ENCODE assay signal across 21 cellular contexts in the genomic region with DNA sequence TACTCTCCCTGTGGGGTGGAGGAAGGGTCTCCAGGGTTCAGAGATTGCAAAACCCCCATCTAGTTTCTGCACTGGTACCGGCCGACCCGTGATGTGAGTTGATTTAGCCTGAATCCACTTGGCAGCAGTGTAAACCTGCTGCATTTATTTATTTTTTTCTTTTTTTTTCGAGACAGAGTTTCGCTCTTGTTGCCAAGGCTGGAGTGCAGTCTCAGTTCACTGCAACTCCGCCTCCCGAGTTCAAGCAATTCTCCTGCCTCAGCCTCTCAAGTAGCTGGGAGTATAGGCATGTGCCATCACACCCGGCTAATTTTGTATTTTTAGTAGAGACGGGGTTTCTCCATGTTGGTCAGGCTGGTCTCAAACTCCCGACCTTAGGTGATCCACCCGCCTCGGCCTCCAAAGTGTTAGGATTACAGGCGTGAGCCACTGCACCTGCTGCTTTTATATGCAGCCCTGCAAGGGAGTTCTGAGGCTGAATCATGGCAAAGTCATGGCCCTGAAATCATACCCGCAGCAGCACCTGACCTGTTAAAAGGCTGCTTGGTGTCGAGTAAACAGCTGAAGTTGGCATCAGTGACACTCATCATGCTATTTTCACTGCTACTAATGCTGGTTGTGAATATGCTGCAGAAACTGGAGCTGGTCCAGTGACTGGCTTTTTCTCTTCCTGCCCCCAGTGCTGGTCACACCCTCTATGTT. TPM values are rescaled to one million over a fixed set of nuclear protein-coding genes. Genes with fewer than 3 reads are reported as not detected.
A peak's percentile ranks its signal among the peaks of the same experiment; 100 is the strongest.
DNase-seq lines count a peak whose midpoint lies in the region; ATAC-seq and TF ChIP-seq lines count a peak whose summit lies in the region.
"Had no signal": no experiment of that assay in that cellular context is flagged by ENCODE, and none has a peak within 500 bp of the region (broad histone marks: within the 10 kb centered on the region; RNA-seq: fewer than 3 reads in every experiment).

No MANE protein-coding gene starts in this region.

- H3K4me3 ChIP-seq in epithelial cell of esophagus (ENCODE audit: low read length) = no peak overlapping the region
- H3K4me3 ChIP-seq in HAP-1 = no peak overlapping the region
- H3K4me3 ChIP-seq in sigmoid colon = no peak overlapping the region
- H3K4me3 ChIP-seq: A549 had no signal

- peak; percentile 12 for ATAC-seq in Right ventricle myocardium superior (ENCODE audit: poor library complexity)
- no peak for ATAC-seq in Right ventricle myocardium inferior
- ATAC-seq in memory B cell (ENCODE audit: low read depth) = no peak
- no peak for ATAC-seq in HG03460 (IDR thresholded peaks at IDR 0.05; ENCODE audit: unreplicated experiment)
- ATAC-seq: A549 had no signal

- 83 to 90% methylated on average over 15 of the region's 15 CpGs for WGBS in sigmoid colon, 2 donors

- H3K36me3 ChIP-seq in HAP-1 (replicated peaks) (no peaks in the 10 kb centered on the region), sigmoid colon (peaks cover 5 to 15% (median 8%) of the 10 kb centered on the region in 4 donors)

- no peaks in the 10 kb centered on the region for H3K9me3 Mint-ChIP-seq in memory B cell
- H3K9me3 Mint-ChIP-seq: activated CD4-positive, alpha-beta memory T cell treated with anti-CD3 and anti-CD28 coated beads, Interleukin-2, amount 10 ng/mL, durations not matched to agents 7 days and 5 days; activated naive CD4-positive, alpha-beta T cell treated with anti-CD3 and anti-CD28 coated beads, Interleukin-2, amount 10 ng/mL, durations not matched to agents 7 days and 5 days; activated T-cell treated with anti-CD3 and anti-CD28 coated beads, Interleukin-2, amount 50 U/mL, for 24 hours; endodermal cell; HFFc6 had no signal

- peak overlapping the region; percentile 45 for H3K27ac Mint-ChIP-seq in memory B cell
- H3K27ac Mint-ChIP-seq: activated CD4-positive, alpha-beta memory T cell treated with anti-CD3 and anti-CD28 coated beads, Interleukin-2, amount 10 ng/mL, durations not matched to agents 7 days and 5 days; activated naive CD4-positive, alpha-beta T cell treated with anti-CD3 and anti-CD28 coated beads, Interleukin-2, amount 10 ng/mL, durations not matched to agents 7 days and 5 days; endodermal cell; HFFc6 had no signal

- in situ Hi-C loops in HAP-1 (cut with MboI; ENCODE audit: low sequenced_read_pairs) = loop anchor here (10.0 kb wide), 2 partner anchors 176 to 406 kb away; partner anchors contain the start of gene NUBP1

- TF ChIP-seq POLR2A in sigmoid colon (IDR thresholded peaks at IDR 0.05) = no peak

- peaks cover 45% of the 10 kb centered on the region for H3K36me3 Mint-ChIP-seq in memory B cell

- DNase-seq in Right ventricle myocardium superior (no peak), Right ventricle myocardium inferior (ENCODE audit: missing footprints) (no peak), epithelial cell of esophagus (ENCODE audit: low read depth) (peak; percentile 40), memory B cell (ENCODE audit: low spot score in 2 of 2) (no peak), HAP-1 (ENCODE audit: low spot score in 2 of 2) (no peak), NCI-H446 (lab: John Stamatoyannopoulos, UW) (no peak), sigmoid colon (no peak)
- DNase-seq: activated CD4-positive, alpha-beta memory T cell treated with anti-CD3 and anti-CD28 coated beads, Interleukin-2, amount 10 ng/mL, durations not matched to agents 7 days and 5 days; activated naive CD4-positive, alpha-beta T cell treated with anti-CD3 and anti-CD28 coated beads, Interleukin-2, amount 10 ng/mL, durations not matched to agents 7 days and 5 days; activated T-cell treated with anti-CD3 and anti-CD28 coated beads, Interleukin-2, amount 50 U/mL, for 24 hours; C1 segment of cervical spinal cord; endodermal cell; GDM1; HFFc6; Karpas-422; left cardiac atrium; occipital lobe; T-helper 1 cell had no signal

- H3K27me3 ChIP-seq in HAP-1 (ENCODE audit: low read depth) (no peaks in the 10 kb centered on the region), sigmoid colon (no peaks in the 10 kb centered on the region)

- peaks cover 19% of the 10 kb centered on the region for H3K4me1 Mint-ChIP-seq in memory B cell

- TF ChIP-seq CTCF in epithelial cell of esophagus (IDR thresholded peaks at IDR 0.05; ENCODE audit: insufficient read depth, low read depth, low read length, missing control alignments) = no peak
- no peak for TF ChIP-seq CTCF in sigmoid colon (IDR thresholded peaks at IDR 0.05)

- H3K4me1 ChIP-seq in HAP-1 (peaks cover 3% of the 10 kb centered on the region), sigmoid colon (peaks cover 0 to 48% (median 36%) of the 10 kb centered on the region in 4 donors)
- H3K4me1 ChIP-seq: A549 had no signal

- H3K27ac ChIP-seq in sigmoid colon = peak overlapping the region in 2 of 4 donors; percentile 72 to 77
- H3K27ac ChIP-seq: A549 had no signal

- no peak overlapping the region for H3K4me3 Mint-ChIP-seq in memory B cell
- H3K4me3 Mint-ChIP-seq: activated CD4-positive, alpha-beta memory T cell treated with anti-CD3 and anti-CD28 coated beads, Interleukin-2, amount 10 ng/mL, durations not matched to agents 7 days and 5 days; activated naive CD4-positive, alpha-beta T cell treated with anti-CD3 and anti-CD28 coated beads, Interleukin-2, amount 10 ng/mL, durations not matched to agents 7 days and 5 days; activated T-cell treated with anti-CD3 and anti-CD28 coated beads, Interleukin-2, amount 50 U/mL, for 24 hours; endodermal cell; HFFc6 had no signal

- intact Hi-C loops in Right ventricle myocardium superior (cut with DNase I) (loop anchor here (5.0 kb wide), 1 partner anchor 404 kb away; no protein-coding TSS in a partner anchor), Right ventricle myocardium inferior (cut with DNase I) (loop anchor here (5.0 kb wide), 1 partner anchor 389 kb away; no protein-coding TSS in a partner anchor), sigmoid colon (cut with DNase I) (loop anchor here (2.0 to 5.0 kb wide), 2 partner anchors 340 to 409 kb away; partner anchors contain the start of gene EMP2)

- no peaks in the 10 kb centered on the region for H3K27me3 Mint-ChIP-seq in memory B cell
- H3K27me3 Mint-ChIP-seq: activated CD4-positive, alpha-beta memory T cell treated with anti-CD3 and anti-CD28 coated beads, Interleukin-2, amount 10 ng/mL, durations not matched to agents 7 days and 5 days; activated naive CD4-positive, alpha-beta T cell treated with anti-CD3 and anti-CD28 coated beads, Interleukin-2, amount 10 ng/mL, durations not matched to agents 7 days and 5 days; activated T-cell treated with anti-CD3 and anti-CD28 coated beads, Interleukin-2, amount 50 U/mL, for 24 hours had no signal

- no peak for TF ChIP-seq EP300 in sigmoid colon (IDR thresholded peaks at IDR 0.05)

- H3K9me3 ChIP-seq in HAP-1 (no peaks in the 10 kb centered on the region), sigmoid colon (no peaks in the 10 kb centered on the region)
- H3K9me3 ChIP-seq: A549 had no signal

RNA-seq across cellular contexts. Expression of gene DEXI, which starts 21.4 kb away (rescaled TPM):
- total RNA-seq in Right ventricle myocardium superior (112 TPM), Right ventricle myocardium inferior (121 TPM), sigmoid colon (10 to 100 TPM; 55.0 to 99.9 (median 77.4) TPM)
- 10 to 100 TPM; 13.9 to 24.7 (median 18.6) TPM for polyA plus RNA-seq in sigmoid colon

RNA-seq across cellular contexts. Expression of gene CLEC16A, which starts 23.5 kb away (rescaled TPM):
- 20.9 TPM for total RNA-seq in Right ventricle myocardium superior
- total RNA-seq in Right ventricle myocardium inferior = 23.0 TPM
- total RNA-seq in sigmoid colon = 10 to 100 TPM; 21.3 to 35.2 (median 29.5) TPM
- 10 to 100 TPM in 2 of 3 donors, 1 to 10 TPM in 1; 9.6 to 24.6 (median 10.6) TPM for polyA plus RNA-seq in sigmoid colon

RNA-seq across cellular contexts. Expression of gene CIITA, which starts 43.9 kb away (rescaled TPM):
- total RNA-seq in Right ventricle myocardium superior (7.9 TPM), Right ventricle myocardium inferior (11.0 TPM), sigmoid colon (10 to 100 TPM in 2 of 4 donors, 1 to 10 TPM in 2; 4.9 to 13.6 (median 11.5) TPM)
- 10 to 100 TPM in 1 of 3 donors, 1 to 10 TPM in 2; 1.2 to 53.9 (median 2.4) TPM for polyA plus RNA-seq in sigmoid colon
- total RNA-seq: astrocyte had no signal
